9 cellular contexts compared by ENCODE assay signal in genomic region chr3:49869525-49870126, GRCh38. TPM values are rescaled to one million over a fixed set of nuclear protein-coding genes. Genes with fewer than 3 reads are reported as not detected.
DNase-seq lines count a peak whose midpoint lies in the region; ATAC-seq and TF ChIP-seq lines count a peak whose summit lies in the region.
"Had no signal": no experiment of that assay in that cellular context is flagged by ENCODE, and none has a peak within 500 bp of the region (broad histone marks: within the 10 kb centered on the region; RNA-seq: fewer than 3 reads in every experiment).

Gene CAMKV, minus strand, starts transcription at chr3:49869906. Its CDS starts 7,518 bp downstream, at chr3:49862388.

- H3K27me3 ChIP-seq in IMR-90 (ENCODE audit: control insufficient read depth, insufficient read depth, low read length) = peaks cover 72% of the 10 kb centered on the region
- H3K27me3 ChIP-seq in iPS-18a (ENCODE audit: control insufficient read depth, insufficient read depth, low read length) = peaks cover 14% of the 10 kb centered on the region

- dilution Hi-C loops in IMR-90 (cut with HindIII; ENCODE audit: low sequenced_read_pairs, unreplicated experiment) = no loop called here

- H2BK20ac ChIP-seq in IMR-90 (ENCODE audit: low read depth, low read length) = no peak within 1 kb of the TSS

- H3K9ac ChIP-seq in IMR-90 (ENCODE audit: low read depth, low read length) (no peak within 1 kb of the TSS), iPS-18a (ENCODE audit: low read length) (peak within 1 kb of the TSS; percentile 58)
- H3K9ac ChIP-seq: KMS-11 had no signal

- H2AK5ac ChIP-seq in IMR-90 (ENCODE audit: low read depth, low read length) = no peak within 1 kb of the TSS

- TF ChIP-seq POLR2A in IMR-90 (IDR thresholded peaks at IDR 0.05; ENCODE audit: low read depth, low read length) = no peak

- H3K36me3 ChIP-seq in IMR-90 (ENCODE audit: control insufficient read depth, insufficient read depth, low read length) = no peaks in the 10 kb centered on the region
- no peaks in the 10 kb centered on the region for H3K36me3 ChIP-seq in iPS-18a (ENCODE audit: control insufficient read depth, low read depth, low read length)

- no peak within 1 kb of the TSS for H4K91ac ChIP-seq in IMR-90 (ENCODE audit: insufficient read depth, low read depth, low read length)

- no peak within 1 kb of the TSS for H3K56ac ChIP-seq in IMR-90 (ENCODE audit: extremely low read depth, insufficient read depth, low read length)

- H3K4me3 Mint-ChIP-seq in activated T-cell treated with anti-CD3 and anti-CD28 coated beads, Interleukin-2, amount 50 U/mL, for 4 hours = peak within 1 kb of the TSS; percentile 37

- peaks cover 32% of the 10 kb centered on the region for H3K27me3 Mint-ChIP-seq in activated T-cell treated with anti-CD3 and anti-CD28 coated beads, Interleukin-2, amount 50 U/mL, for 4 hours (ENCODE audit: low read depth)

- no peak within 1 kb of the TSS for H4K8ac ChIP-seq in IMR-90 (ENCODE audit: low read depth in 2 of 2, low read length in 2 of 2)

- H3K18ac ChIP-seq in IMR-90 (ENCODE audit: low read depth, low read length) = no peak within 1 kb of the TSS

- H3K36me3 Mint-ChIP-seq in activated T-cell treated with anti-CD3 and anti-CD28 coated beads, Interleukin-2, amount 50 U/mL, for 4 hours (ENCODE audit: insufficient read depth) = no peaks in the 10 kb centered on the region

- TF ChIP-seq RAD21 in IMR-90 (IDR thresholded peaks at IDR 0.05; ENCODE audit: low read length) = no peak

- no peak within 1 kb of the TSS for H2BK5ac ChIP-seq in IMR-90 (ENCODE audit: low read depth, low read length, poor library complexity, severe bottlenecking)

- 4% methylated on average over 20 of the region's 59 CpGs; no CpG with 5 or more reads in 1 of the 2 experiments for WGBS in IMR-90 (ENCODE audit: extremely low coverage in 2 of 2, insufficient read length in 1 of 2), 2 experiments

- H3K4me3 ChIP-seq in IMR-90 (ENCODE audit: insufficient read depth, low read depth, low read length) (no peak within 1 kb of the TSS), iPS-18a (ENCODE audit: low read length) (peak within 1 kb of the TSS; percentile 69)

- H3K9me3 Mint-ChIP-seq in activated T-cell treated with anti-CD3 and anti-CD28 coated beads, Interleukin-2, amount 50 U/mL, for 4 hours = no peaks in the 10 kb centered on the region

- no peak within 1 kb of the TSS for H2BK15ac ChIP-seq in IMR-90 (ENCODE audit: low read depth, low read length)

- no peak within 1 kb of the TSS for H2BK120ac ChIP-seq in IMR-90 (ENCODE audit: low read depth, low read length)

- no peak within 1 kb of the TSS for H3K14ac ChIP-seq in IMR-90 (replicated peaks; ENCODE audit: low read depth, low read length)

- H3K9me3 ChIP-seq in IMR-90 (ENCODE audit: control insufficient read depth, insufficient read depth, low read length) (no peaks in the 10 kb centered on the region), iPS-18a (ENCODE audit: control insufficient read depth, low read depth, low read length) (no peaks in the 10 kb centered on the region)

- no peak within 1 kb of the TSS for H4K5ac ChIP-seq in IMR-90 (ENCODE audit: low read depth, low read length)

- CTCF ChIA-PET in IMR-90 (lab: Yijun Ruan, JAX) = no interaction called here

- H3K4me2 ChIP-seq in IMR-90 (ENCODE audit: low read depth, low read length) = no peak within 1 kb of the TSS; the same call in 1 of the 2 replicates
- H3K4me2 ChIP-seq: KMS-11 had no signal

- peaks cover 6% of the 10 kb centered on the region for H3K4me1 Mint-ChIP-seq in activated T-cell treated with anti-CD3 and anti-CD28 coated beads, Interleukin-2, amount 50 U/mL, for 4 hours (ENCODE audit: low read depth)

- DNase-seq in COLO668 (lab: John Stamatoyannopoulos, UW; ENCODE audit: unreplicated experiment) (peak; percentile 53), IMR-90 (no peak), NCI-H187 (lab: John Stamatoyannopoulos, UW) (no peak)
- no peak for DNase-seq in activated T-cell treated with anti-CD3 and anti-CD28 coated beads, Interleukin-2, amount 50 U/mL, for 4 hours
- DNase-seq in stimulated activated CD8-positive, alpha-beta memory T cell treated with anti-CD3 and anti-CD28 coated beads, Interleukin-2, amount 100 ng/mL, for 48 hours (ENCODE audit: low read depth in 2 of 2) = peak; percentile 12 to 14

- intact Hi-C loops in IMR-90 (cut with micrococcal nuclease) = no loop called here

- H3K9me1 ChIP-seq in IMR-90 (ENCODE audit: insufficient read depth, low read length) = no peaks in the 10 kb centered on the region

- H2AK9ac ChIP-seq in IMR-90 (replicated peaks; ENCODE audit: low read depth, low read length, poor library complexity) = no peak within 1 kb of the TSS

- H3K27ac ChIP-seq in IMR-90 (ENCODE audit: insufficient read depth, low read length) (no peak within 1 kb of the TSS), iPS-18a (ENCODE audit: low read length) (peak within 1 kb of the TSS; percentile 30)
- H3K27ac ChIP-seq: KMS-11 had no signal

- H2AFZ ChIP-seq in IMR-90 (replicated peaks; ENCODE audit: low read length, poor library complexity) = peak within 1 kb of the TSS; percentile 49

- no peaks in the 10 kb centered on the region for H4K20me1 ChIP-seq in IMR-90 (ENCODE audit: insufficient read depth, low read length)

- H3K4me1 ChIP-seq in IMR-90 (ENCODE audit: control insufficient read depth, insufficient read depth, low read length) = no peaks in the 10 kb centered on the region
- peaks cover 26% of the 10 kb centered on the region for H3K4me1 ChIP-seq in iPS-18a (ENCODE audit: control insufficient read depth, low read depth, low read length)

- POLR2A ChIA-PET in IMR-90 (lab: Charles Lee; ENCODE audit: unreplicated experiment) = no interaction called here

- no peak within 1 kb of the TSS for H3K23ac ChIP-seq in IMR-90 (ENCODE audit: low read depth, low read length)

- in situ Hi-C loops in IMR-90 (cut with MboI; ENCODE audit: low sequenced_read_pairs) = no loop called here

- no TSS peak for BruUV-seq in IMR-90 (replicated peaks; lab: Mats Ljungman, UMichigan)

- no peaks in the 10 kb centered on the region for H3K79me1 ChIP-seq in IMR-90 (ENCODE audit: low read depth in 1 of 2, low read length in 2 of 2)

- ATAC-seq in IMR-90 (ENCODE audit: low read depth) (peak; percentile 53; the same call in 1 of the 2 replicates), GM18868 (IDR thresholded peaks at IDR 0.05; ENCODE audit: unreplicated experiment) (no peak), GM19463 (IDR thresholded peaks at IDR 0.05; ENCODE audit: unreplicated experiment) (no peak)
- ATAC-seq in activated T-cell treated with anti-CD3 and anti-CD28 coated beads, Interleukin-2, amount 50 U/mL, for 4 hours = peak; percentile 73 to 77

- no peak within 1 kb of the TSS for H3K4ac ChIP-seq in IMR-90 (ENCODE audit: low read depth, low read length)

- TF ChIP-seq CTCF in IMR-90 (conservative IDR thresholded peaks at IDR 0.05; ENCODE audit: low read depth, low read length) = no peak

TF ChIP-seq in IMR-90, 13 proteins besides CTCF, POLR2A, EP300 and RAD21:
- no peak for TF ChIP-seq CHD1 (IDR thresholded peaks at IDR 0.05; ENCODE audit: low read depth, low read length)
TF ChIP-seq in IMR-90: peak in this region for 0.

RNA-seq across cellular contexts. Expression of gene CAMKV, which starts in this region (rescaled TPM):
- not detected in 2 replicates for total RNA-seq in IMR-90 (2012; rRNA removed)
- not detected in 2 replicates for polyA plus RNA-seq in IMR-90 (2012; rRNA removed)
- not detected in 2 replicates for polyA plus RNA-seq in IMR-90 (2012; cell fraction: cytosol; rRNA removed)
- polyA plus RNA-seq in IMR-90 (2012; cell fraction: nucleus; rRNA removed; ENCODE audit: low replicate concordance) = 0.09 TPM in 1 of 2 replicates, not detected in the other
- total RNA-seq in activated T-cell treated with anti-CD3 and anti-CD28 coated beads, Interleukin-2, amount 50 U/mL, for 4 hours = 1 to 10 TPM; 1.4 to 3.2 (median 1.7) TPM

Comparison
In these comparisons a context has a peak if more than half of its experiments do, and no peak if none do; other contexts are left out.
1. Peak in ATAC-seq in IMR-90; RNA of the gene not detected or under 1 TPM.
2. DNase-seq: peak in COLO668 (single experiment) and stimulated activated CD8-positive, alpha-beta memory T cell treated with anti-CD3 and anti-CD28 coated beads, Interleukin-2, amount 100 ng/mL, for 48 hours (2 of 2); none in IMR-90 (single experiment), activated T-cell treated with anti-CD3 and anti-CD28 coated beads, Interleukin-2, amount 50 U/mL, for 4 hours (single experiment) and NCI-H187 (0 of 2).
3. ATAC-seq: peak in activated T-cell treated with anti-CD3 and anti-CD28 coated beads, Interleukin-2, amount 50 U/mL, for 4 hours (2 of 2); none in GM18868 (single experiment) and GM19463 (single experiment).